9 cellular contexts compared by ENCODE assay signal in the genomic region with DNA sequence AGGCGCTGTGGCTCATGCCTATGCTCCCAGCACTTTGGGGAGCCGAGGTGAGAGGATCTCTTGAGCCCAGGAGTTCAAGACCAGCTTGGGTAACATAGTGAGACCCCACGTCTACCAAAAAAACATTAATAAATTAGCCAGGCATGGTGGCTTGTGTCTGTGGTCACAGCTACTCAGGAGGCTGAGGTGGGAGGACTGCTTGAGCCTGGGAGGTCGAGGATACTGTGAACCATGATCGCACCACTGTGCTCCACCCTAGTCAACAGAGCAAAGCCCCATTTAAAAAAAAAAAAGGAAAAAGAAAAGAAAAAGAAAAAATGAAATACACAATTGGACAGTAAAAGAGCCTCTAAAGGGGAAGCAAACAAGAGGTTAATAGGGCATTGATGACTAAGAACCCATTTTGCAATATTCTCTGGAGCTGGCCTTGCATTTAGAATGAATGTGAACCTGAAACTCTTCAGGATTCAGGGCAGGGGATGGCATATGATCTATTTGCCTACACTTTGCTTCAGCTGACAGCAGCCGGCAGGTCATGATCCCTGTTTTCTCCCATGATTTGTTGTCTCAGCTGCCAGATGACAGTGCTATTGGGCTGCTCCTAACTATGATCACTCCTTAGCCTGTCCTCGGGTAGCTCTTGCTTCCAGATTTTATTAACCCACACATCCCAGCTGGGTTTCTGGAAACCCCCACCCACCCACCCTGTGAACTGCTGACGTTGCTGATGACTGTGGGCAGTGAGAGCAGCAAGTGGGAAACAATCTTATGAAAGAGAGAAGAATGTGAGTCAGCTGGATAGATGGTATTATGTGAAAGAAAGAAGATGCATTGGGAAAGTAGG.
A peak's percentile ranks its signal among the peaks of the same experiment; 100 is the strongest.
DNase-seq lines count a peak whose midpoint lies in the region; TF ChIP-seq lines count a peak whose summit lies in the region.
"Had no signal": no experiment of that assay in that cellular context is flagged by ENCODE, and none has a peak within 500 bp of the region (broad histone marks: within the 10 kb centered on the region; RNA-seq: fewer than 3 reads in every experiment).

No MANE protein-coding gene starts in this region.

- no peaks in the 10 kb centered on the region for H3K79me2 ChIP-seq in Karpas-422 (ENCODE audit: low read length)

- H3K27ac Mint-ChIP-seq in MCF 10A (ENCODE audit: low read depth, unreplicated experiment) = peak overlapping the region; percentile 77
- H3K27ac Mint-ChIP-seq in activated T-cell treated with anti-CD3 and anti-CD28 coated beads, Interleukin-2, amount 50 U/mL, for 24 hours = no peak overlapping the region

- DNase-seq in ELR (ENCODE audit: low read depth) (peak; percentile 55), NCI-H510A (lab: John Stamatoyannopoulos, UW) (peak; percentile 88), MCF 10A (ENCODE audit: unreplicated experiment) (peak; percentile 90), non-pigmented ciliary epithelial cell (ENCODE audit: low read depth) (peak; percentile 55), Karpas-422 (no peak), islet precursor cell (no peak)
- DNase-seq in activated T-cell treated with anti-CD3 and anti-CD28 coated beads, Interleukin-2, amount 50 U/mL, for 24 hours = no peak
- no peak for DNase-seq in stimulated activated CD4-positive, alpha-beta T cell treated with anti-CD3 and anti-CD28 coated beads, Interleukin-1b, Interleukin-23, amount 100 ng/mL, for 48 hours
- DNase-seq: activated CD4-positive, CD25-positive, alpha-beta regulatory T cell treated with anti-CD3 and anti-CD28 coated beads, Interleukin-2, amount 50 U/mL, for 72 hours had no signal

- H3K27ac ChIP-seq in Karpas-422 (ENCODE audit: low read length) = no peak overlapping the region

- peaks cover 20% of the 10 kb centered on the region for H3K4me1 Mint-ChIP-seq in MCF 10A (ENCODE audit: insufficient read depth, unreplicated experiment)
- H3K4me1 Mint-ChIP-seq in activated T-cell treated with anti-CD3 and anti-CD28 coated beads, Interleukin-2, amount 50 U/mL, for 24 hours (ENCODE audit: low read depth) = peaks cover 52% of the 10 kb centered on the region

- intact Hi-C loops in MCF 10A (cut with micrococcal nuclease) = no loop called here

- no peaks in the 10 kb centered on the region for H3K36me3 ChIP-seq in Karpas-422 (ENCODE audit: insufficient read depth, low read length)

- H3K27me3 ChIP-seq in Karpas-422 (ENCODE audit: low read length) = no peaks in the 10 kb centered on the region

- no peaks in the 10 kb centered on the region for H4K20me1 ChIP-seq in Karpas-422 (ENCODE audit: insufficient read depth, low read depth, low read length)

- H3K9me3 Mint-ChIP-seq in MCF 10A (ENCODE audit: unreplicated experiment) = no peaks in the 10 kb centered on the region
- no peaks in the 10 kb centered on the region for H3K9me3 Mint-ChIP-seq in activated T-cell treated with anti-CD3 and anti-CD28 coated beads, Interleukin-2, amount 50 U/mL, for 24 hours

- POLR2A ChIA-PET in MCF 10A (lab: Yijun Ruan, JAX) = interaction anchor here (0.6 to 3.8 kb wide), 14 partner anchors 9 to 1436 kb away, joined by 3 to 24 read pairs (median 3); a partner anchor contains a TSS

- H3K36me3 Mint-ChIP-seq in MCF 10A (ENCODE audit: insufficient read depth, unreplicated experiment) = no peaks in the 10 kb centered on the region
- no peaks in the 10 kb centered on the region for H3K36me3 Mint-ChIP-seq in activated T-cell treated with anti-CD3 and anti-CD28 coated beads, Interleukin-2, amount 50 U/mL, for 24 hours (ENCODE audit: low read depth)

- no peak overlapping the region for H3K9ac ChIP-seq in Karpas-422 (ENCODE audit: low read length)

- H3K4me1 ChIP-seq in Karpas-422 (ENCODE audit: low read length) = no peaks in the 10 kb centered on the region

- H3K27me3 Mint-ChIP-seq in MCF 10A (ENCODE audit: insufficient read depth, unreplicated experiment) = no peaks in the 10 kb centered on the region
- no peaks in the 10 kb centered on the region for H3K27me3 Mint-ChIP-seq in activated T-cell treated with anti-CD3 and anti-CD28 coated beads, Interleukin-2, amount 50 U/mL, for 24 hours

- no peak overlapping the region for H3K4me3 ChIP-seq in Karpas-422 (ENCODE audit: low read length)

- H3K4me2 ChIP-seq in Karpas-422 (ENCODE audit: low read depth, low read length, poor library complexity, severe bottlenecking) = no peak overlapping the region

- CTCF ChIA-PET in MCF 10A (lab: Yijun Ruan, JAX) = interaction anchor here (0.6 to 2.1 kb wide), 11 partner anchors 10 to 261 kb away, joined by 3 to 8 read pairs (median 3); no protein-coding TSS in a partner anchor

- H3K9me3 ChIP-seq in Karpas-422 (ENCODE audit: low read length) = no peaks in the 10 kb centered on the region

- H2AFZ ChIP-seq in Karpas-422 (ENCODE audit: low read length) = no peak overlapping the region

- no peak for TF ChIP-seq CTCF in MCF 10A (IDR thresholded peaks at IDR 0.05; ENCODE audit: unreplicated experiment)

- no peaks in the 10 kb centered on the region for H3K9me2 ChIP-seq in Karpas-422 (replicated peaks; ENCODE audit: insufficient read depth, low read length)

- no peak overlapping the region for H3K4me3 Mint-ChIP-seq in MCF 10A (ENCODE audit: unreplicated experiment)
- no peak overlapping the region for H3K4me3 Mint-ChIP-seq in activated T-cell treated with anti-CD3 and anti-CD28 coated beads, Interleukin-2, amount 50 U/mL, for 24 hours

- BruUV-seq in MCF 10A (replicated peaks; lab: Mats Ljungman, UMichigan) = no TSS peak

Comparison
In these comparisons a context has a peak if more than half of its experiments do, and no peak if none do; other contexts are left out.
1. DNase-seq: peak in ELR (single experiment), NCI-H510A (single experiment), MCF 10A (single experiment) and non-pigmented ciliary epithelial cell (single experiment); none in Karpas-422 (single experiment), islet precursor cell (single experiment), activated T-cell treated with anti-CD3 and anti-CD28 coated beads, Interleukin-2, amount 50 U/mL, for 24 hours (single experiment) and stimulated activated CD4-positive, alpha-beta T cell treated with anti-CD3 and anti-CD28 coated beads, Interleukin-1b, Interleukin-23, amount 100 ng/mL, for 48 hours (single experiment).